In genomic region chr16:85612191-85612800, GRCh38 we compare ENCODE assay signal across 8 cellular contexts. TPM values are rescaled to one million over a fixed set of nuclear protein-coding genes. Genes with fewer than 3 reads are reported as not detected.
DNase-seq lines count a peak whose midpoint lies in the region; ATAC-seq and TF ChIP-seq lines count a peak whose summit lies in the region.

No MANE protein-coding gene starts in this region.

- H3K36me3 Mint-ChIP-seq in neural crest cell (ENCODE audit: low read depth), result no peaks in the 10 kb centered on the region

- no peaks in the 10 kb centered on the region for H3K36me3 ChIP-seq in GM06990 (ENCODE audit: control insufficient read depth, insufficient read depth, low read length)

- no peaks in the 10 kb centered on the region for H3K27me3 ChIP-seq in GM06990 (replicated peaks; ENCODE audit: control insufficient read depth, insufficient read depth, low read length)

- no peak overlapping the region for H3K27ac Mint-ChIP-seq in neural crest cell (ENCODE audit: unreplicated experiment)

- H3K4me3 ChIP-seq in GM06990 (replicated peaks; ENCODE audit: low read depth, low read length) (peak overlapping the region; percentile 73), fibroblast of villous mesenchyme (ENCODE audit: low read depth, low read length) (peak overlapping the region; percentile 68)

- no peaks in the 10 kb centered on the region for H3K9me3 Mint-ChIP-seq in neural crest cell

- in situ Hi-C loops in ACHN (cut with HindIII; ENCODE audit: low pct_ligation_motif_present, low pct_unique_long_range_greater_than_20kb, low sequenced_read_pairs), result no loop called here

- peaks cover 52% of the 10 kb centered on the region for H3K4me1 Mint-ChIP-seq in neural crest cell

- peak overlapping the region; percentile 61 for H3K4me3 Mint-ChIP-seq in neural crest cell

- no peak for ATAC-seq in HG02981 (IDR thresholded peaks at IDR 0.05; ENCODE audit: unreplicated experiment)

- no peak for TF ChIP-seq CTCF in GM06990 (IDR thresholded peaks at IDR 0.05; ENCODE audit: insufficient read depth, low read length, poor library complexity, severe bottlenecking)
- no peak for TF ChIP-seq CTCF in fibroblast of villous mesenchyme (IDR thresholded peaks at IDR 0.05; ENCODE audit: insufficient read depth, low read depth, low read length)
- no peak for TF ChIP-seq CTCF in neural crest cell (conservative IDR thresholded peaks at IDR 0.05)

- peak; percentile 99 for DNase-seq in ACHN
- DNase-seq in GM06990 (ENCODE audit: extremely low read depth, insufficient read length), result peak; percentile 72
- DNase-seq in NCI-H2196 (lab: John Stamatoyannopoulos, UW; ENCODE audit: unreplicated experiment), result peak; percentile 69
- DNase-seq in activated CD8-positive, alpha-beta memory T cell treated with anti-CD3 and anti-CD28 coated beads for 24 hours, result peak; percentile 78
- DNase-seq in fibroblast of villous mesenchyme (ENCODE audit: low read depth), result peak; percentile 89
- DNase-seq in neural crest cell (ENCODE audit: low read depth, low spot score), result no peak
- DNase-seq in NCI-H1436 (lab: John Stamatoyannopoulos, UW), result no peak

- H3K27me3 Mint-ChIP-seq in neural crest cell (ENCODE audit: low read depth), result peaks cover 49% of the 10 kb centered on the region

RNA-seq across cellular contexts. Expression of gene GSE1, which starts 0.8 kb away (rescaled TPM):
- total RNA-seq in fibroblast of villous mesenchyme (48.4 and 53.1 TPM in 2 replicates), neural crest cell (26.7 and 27.3 TPM in 2 replicates)

Comparison
In these comparisons a context has a peak if more than half of its experiments do, and no peak if none do; other contexts are left out.
1. DNase-seq: peak in ACHN (single experiment), GM06990 (single experiment), NCI-H2196 (single experiment), activated CD8-positive, alpha-beta memory T cell treated with anti-CD3 and anti-CD28 coated beads for 24 hours (single experiment) and fibroblast of villous mesenchyme (single experiment); none in neural crest cell (single experiment) and NCI-H1436 (single experiment).